21 cellular contexts compared by ENCODE assay signal in genomic region chr3:195746751-195747150, GRCh38.
"Had no signal": no experiment of that assay in that cellular context is flagged by ENCODE, and none has a peak within 500 bp of the region (broad histone marks: within the 10 kb centered on the region; RNA-seq: fewer than 3 reads in every experiment).

No MANE protein-coding gene starts in this region.

- H3K4me3 Mint-ChIP-seq: activated naive CD4-positive, alpha-beta T cell treated with anti-CD3 and anti-CD28 coated beads for 36 hours; activated naive CD8-positive, alpha-beta T cell treated with anti-CD3 and anti-CD28 coated beads, Interleukin-2, amount 10 ng/mL, durations not matched to agents 7 days and 5 days; mesothelial cell of epicardium; nephron progenitor cell had no signal

- H3K36me3 ChIP-seq: heart left ventricle, uterus had no signal

- DNase-seq: activated effector memory CD4-positive, alpha-beta T cell treated with Interleukin-2 at 50 U/mL for 16 hours; activated naive CD4-positive, alpha-beta T cell treated with anti-CD3 and anti-CD28 coated beads for 36 hours; activated naive CD8-positive, alpha-beta T cell treated with anti-CD3 and anti-CD28 coated beads, Interleukin-2, amount 10 ng/mL, durations not matched to agents 7 days and 5 days; activated T-cell treated with anti-CD3 and anti-CD28 coated beads, Interleukin-2, amount 50 U/mL, for 1 hour; amniotic stem cell; cerebellar nuclear complex; cortex of kidney; islet precursor cell; mammary epithelial cell; nephron progenitor cell; nucleus accumbens; stimulated activated CD4-positive, alpha-beta T cell treated with anti-CD3 and anti-CD28 coated beads, Interleukin-2, amount 100 ng/mL, for 48 hours; stimulated activated CD8-positive, alpha-beta memory T cell treated with anti-CD3 and anti-CD28 coated beads, Interleukin-4, amount 100 ng/mL, for 48 hours; stimulated activated naive CD4-positive, alpha-beta T cell; T-helper 9 cell; testis; trophoblast cell; uterus had no signal

- H3K9me3 ChIP-seq: heart left ventricle, testis, uterus had no signal

- H3K27ac Mint-ChIP-seq: activated naive CD4-positive, alpha-beta T cell treated with anti-CD3 and anti-CD28 coated beads for 36 hours; activated naive CD8-positive, alpha-beta T cell treated with anti-CD3 and anti-CD28 coated beads, Interleukin-2, amount 10 ng/mL, durations not matched to agents 7 days and 5 days; mesothelial cell of epicardium; nephron progenitor cell had no signal

- H3K36me3 Mint-ChIP-seq: activated naive CD8-positive, alpha-beta T cell treated with anti-CD3 and anti-CD28 coated beads, Interleukin-2, amount 10 ng/mL, durations not matched to agents 7 days and 5 days; mesothelial cell of epicardium had no signal

- H3K27me3 ChIP-seq: testis, uterus had no signal

- H3K4me1 Mint-ChIP-seq: mesothelial cell of epicardium had no signal

- H3K4me3 ChIP-seq: heart left ventricle, uterus had no signal

- H3K27ac ChIP-seq: epithelial cell of prostate, heart left ventricle, testis, uterus had no signal

- H3K9me3 Mint-ChIP-seq: activated naive CD4-positive, alpha-beta T cell treated with anti-CD3 and anti-CD28 coated beads for 36 hours; activated naive CD8-positive, alpha-beta T cell treated with anti-CD3 and anti-CD28 coated beads, Interleukin-2, amount 10 ng/mL, durations not matched to agents 7 days and 5 days; mesothelial cell of epicardium had no signal

- H3K4me1 ChIP-seq: uterus had no signal
